In genomic region chr4:185238261-185238681, GRCh38 we compare ENCODE assay signal across 15 cellular contexts. TPM values are rescaled to one million over a fixed set of nuclear protein-coding genes. Genes with fewer than 3 reads are reported as not detected.
DNase-seq lines count a peak whose midpoint lies in the region; TF ChIP-seq lines count a peak whose summit lies in the region.
"Had no signal": no experiment of that assay in that cellular context is flagged by ENCODE, and none has a peak within 500 bp of the region (broad histone marks: within the 10 kb centered on the region; RNA-seq: fewer than 3 reads in every experiment).

No MANE protein-coding gene starts in this region.

- peaks cover 16% of the 10 kb centered on the region for H3K4me1 Mint-ChIP-seq in activated T-helper 1 cell treated with anti-CD3 and anti-CD28 coated beads, Interleukin-12 subunit alpha, Interleukin-12 subunit beta, Interleukin-2, Interleukin-4 antibody, amounts not matched to agents 30 ng/mL and 10 ng/mL and 1 ng/mL, durations not matched to agents 14 hours and 24 hours and 36 hours (ENCODE audit: low read depth)

- DNase-seq in activated CD4-positive, alpha-beta T cell treated with anti-CD3 and anti-CD28 coated beads for 48 hours: peak; percentile 63
- no peak for DNase-seq in activated CD4-positive, alpha-beta T cell treated with anti-CD3 and anti-CD28 coated beads, Interleukin-2, amount 50 U/mL, for 4 hours
- no peak for DNase-seq in activated T-helper 1 cell treated with anti-CD3 and anti-CD28 coated beads, Interleukin-12 subunit alpha, Interleukin-12 subunit beta, Interleukin-2, Interleukin-4 antibody, amounts not matched to agents 30 ng/mL and 10 ng/mL and 1 ng/mL, durations not matched to agents 14 hours and 24 hours and 36 hours (ENCODE audit: low spot score)
- DNase-seq in fibroblast of the aortic adventitia (ENCODE audit: low read depth) (peak; percentile 70), A673 (ENCODE audit: low spot score) (no peak), H4 (ENCODE audit: low spot score) (no peak), epidermal melanocyte (ENCODE audit: insufficient read length, low spot score) (no peak)
- DNase-seq in stimulated activated CD4-positive, alpha-beta T cell treated with anti-CD3 and anti-CD28 coated beads, TNF-alpha, amount 100 ng/mL, for 48 hours (ENCODE audit: low read depth in 3 of 3): peak; percentile 12 to 38 (median 13)
- DNase-seq: NCI-H2081, right lobe of liver, Right ventricle myocardium superior, upper lobe of left lung had no signal

- no TSS peak for BruUV-seq in A673 (replicated peaks; lab: Mats Ljungman, UMichigan)

- no peak for TF ChIP-seq CTCF in fibroblast of the aortic adventitia (IDR thresholded peaks at IDR 0.05; ENCODE audit: insufficient read depth, low read length)
- TF ChIP-seq CTCF in A673 (conservative IDR thresholded peaks at IDR 0.05; ENCODE audit: low read depth, low read length): no peak

- peaks cover 7% of the 10 kb centered on the region for H3K36me3 Mint-ChIP-seq in activated T-helper 1 cell treated with anti-CD3 and anti-CD28 coated beads, Interleukin-12 subunit alpha, Interleukin-12 subunit beta, Interleukin-2, Interleukin-4 antibody, amounts not matched to agents 30 ng/mL and 10 ng/mL and 1 ng/mL, durations not matched to agents 14 hours and 24 hours and 36 hours (ENCODE audit: low read depth)

- CTCF ChIA-PET in A673 (lab: Charles Lee): no interaction called here

- intact Hi-C loops in activated T-helper 1 cell treated with anti-CD3 and anti-CD28 coated beads, Interleukin-12 subunit alpha, Interleukin-12 subunit beta, Interleukin-2, Interleukin-4 antibody, amounts not matched to agents 30 ng/mL and 10 ng/mL and 1 ng/mL, durations not matched to agents 14 hours and 24 hours and 36 hours (cut with micrococcal nuclease): no loop called here
- intact Hi-C loops in A673 (cut with micrococcal nuclease; ENCODE audit: unreplicated experiment): no loop called here

- POLR2A ChIA-PET in A673 (lab: Charles Lee; ENCODE audit: low non-redundant PET): no interaction called here

- H3K36me3 ChIP-seq in A673 (ENCODE audit: insufficient read depth, low read length, poor library complexity, severe bottlenecking): no peaks in the 10 kb centered on the region
- H3K36me3 ChIP-seq: right lobe of liver, upper lobe of left lung had no signal

- H3K9me3 Mint-ChIP-seq in activated T-helper 1 cell treated with anti-CD3 and anti-CD28 coated beads, Interleukin-12 subunit alpha, Interleukin-12 subunit beta, Interleukin-2, Interleukin-4 antibody, amounts not matched to agents 30 ng/mL and 10 ng/mL and 1 ng/mL, durations not matched to agents 14 hours and 24 hours and 36 hours: no peaks in the 10 kb centered on the region

- H3K9me3 ChIP-seq in A673 (ENCODE audit: low read depth, low read length, poor library complexity, severe bottlenecking): no peaks in the 10 kb centered on the region
- H3K9me3 ChIP-seq: A549 had no signal

- H3K27me3 ChIP-seq in A673 (replicated peaks; ENCODE audit: insufficient read depth, low read depth, low read length, poor library complexity): no peaks in the 10 kb centered on the region
- H3K27me3 ChIP-seq: right lobe of liver, upper lobe of left lung had no signal

- H3K4me3 Mint-ChIP-seq in activated T-helper 1 cell treated with anti-CD3 and anti-CD28 coated beads, Interleukin-12 subunit alpha, Interleukin-12 subunit beta, Interleukin-2, Interleukin-4 antibody, amounts not matched to agents 30 ng/mL and 10 ng/mL and 1 ng/mL, durations not matched to agents 14 hours and 24 hours and 36 hours: no peak overlapping the region

- H3K27ac ChIP-seq in A673 (ENCODE audit: low read depth, low read length, poor library complexity, severe bottlenecking): no peak overlapping the region
- H3K27ac ChIP-seq: A549, KMS-11, right lobe of liver, upper lobe of left lung had no signal

- H3K27ac Mint-ChIP-seq in activated T-helper 1 cell treated with anti-CD3 and anti-CD28 coated beads, Interleukin-12 subunit alpha, Interleukin-12 subunit beta, Interleukin-2, Interleukin-4 antibody, amounts not matched to agents 30 ng/mL and 10 ng/mL and 1 ng/mL, durations not matched to agents 14 hours and 24 hours and 36 hours: peak overlapping the region; percentile 56

- H3K4me1 ChIP-seq in A673 (ENCODE audit: insufficient read depth, low read length, poor library complexity, severe bottlenecking): peaks cover 8% of the 10 kb centered on the region

- no peak overlapping the region for H3K4me3 ChIP-seq in fibroblast of the aortic adventitia (ENCODE audit: low read depth, low read length)
- no peak overlapping the region for H3K4me3 ChIP-seq in A673 (ENCODE audit: low read depth, low read length, poor library complexity, severe bottlenecking)
- H3K4me3 ChIP-seq: A549, GM12878, right lobe of liver, upper lobe of left lung had no signal

- no peaks in the 10 kb centered on the region for H3K27me3 Mint-ChIP-seq in activated T-helper 1 cell treated with anti-CD3 and anti-CD28 coated beads, Interleukin-12 subunit alpha, Interleukin-12 subunit beta, Interleukin-2, Interleukin-4 antibody, amounts not matched to agents 30 ng/mL and 10 ng/mL and 1 ng/mL, durations not matched to agents 14 hours and 24 hours and 36 hours (ENCODE audit: insufficient read depth)

RNA-seq across cellular contexts. Expression of gene SNX25, which starts 28.9 kb away (rescaled TPM):
- total RNA-seq in activated T-helper 1 cell treated with anti-CD3 and anti-CD28 coated beads, Interleukin-12 subunit alpha, Interleukin-12 subunit beta, Interleukin-2, Interleukin-4 antibody, amounts not matched to agents 30 ng/mL and 10 ng/mL and 1 ng/mL, durations not matched to agents 14 hours and 24 hours and 36 hours: 22.9 and 25.3 TPM in 2 replicates
- total RNA-seq in fibroblast of the aortic adventitia (ENCODE audit: low replicate concordance) (27.5 and 102 TPM in 2 replicates), A673 (2021) (3.5 and 5.8 TPM in 2 replicates)
- total RNA-seq in H4 (2014; rRNA removed; shearing (Covaris generic)): 8.3 and 8.8 TPM in 2 replicates

RNA-seq across cellular contexts. Expression of gene CFAP97, which starts 34.5 kb away (rescaled TPM):
- total RNA-seq in activated T-helper 1 cell treated with anti-CD3 and anti-CD28 coated beads, Interleukin-12 subunit alpha, Interleukin-12 subunit beta, Interleukin-2, Interleukin-4 antibody, amounts not matched to agents 30 ng/mL and 10 ng/mL and 1 ng/mL, durations not matched to agents 14 hours and 24 hours and 36 hours: 52.4 and 54.6 TPM in 2 replicates
- total RNA-seq in fibroblast of the aortic adventitia (ENCODE audit: low replicate concordance) (34.7 and 74.3 TPM in 2 replicates), A673 (2021) (28.9 and 35.1 TPM in 2 replicates)
- total RNA-seq in H4 (2014; rRNA removed; shearing (Covaris generic)): 17.6 and 27.7 TPM in 2 replicates

Comparison
In these comparisons a context has a peak if more than half of its experiments do, and no peak if none do; other contexts are left out.
1. DNase-seq: peak in activated CD4-positive, alpha-beta T cell treated with anti-CD3 and anti-CD28 coated beads for 48 hours (single experiment), fibroblast of the aortic adventitia (single experiment) and stimulated activated CD4-positive, alpha-beta T cell treated with anti-CD3 and anti-CD28 coated beads, TNF-alpha, amount 100 ng/mL, for 48 hours (3 of 3); none in activated CD4-positive, alpha-beta T cell treated with anti-CD3 and anti-CD28 coated beads, Interleukin-2, amount 50 U/mL, for 4 hours (0 of 2), activated T-helper 1 cell treated with anti-CD3 and anti-CD28 coated beads, Interleukin-12 subunit alpha, Interleukin-12 subunit beta, Interleukin-2, Interleukin-4 antibody, amounts not matched to agents 30 ng/mL and 10 ng/mL and 1 ng/mL, durations not matched to agents 14 hours and 24 hours and 36 hours (single experiment), A673 (single experiment), H4 (single experiment) and epidermal melanocyte (single experiment).